8 cellular contexts compared by ENCODE assay signal in the genomic region with DNA sequence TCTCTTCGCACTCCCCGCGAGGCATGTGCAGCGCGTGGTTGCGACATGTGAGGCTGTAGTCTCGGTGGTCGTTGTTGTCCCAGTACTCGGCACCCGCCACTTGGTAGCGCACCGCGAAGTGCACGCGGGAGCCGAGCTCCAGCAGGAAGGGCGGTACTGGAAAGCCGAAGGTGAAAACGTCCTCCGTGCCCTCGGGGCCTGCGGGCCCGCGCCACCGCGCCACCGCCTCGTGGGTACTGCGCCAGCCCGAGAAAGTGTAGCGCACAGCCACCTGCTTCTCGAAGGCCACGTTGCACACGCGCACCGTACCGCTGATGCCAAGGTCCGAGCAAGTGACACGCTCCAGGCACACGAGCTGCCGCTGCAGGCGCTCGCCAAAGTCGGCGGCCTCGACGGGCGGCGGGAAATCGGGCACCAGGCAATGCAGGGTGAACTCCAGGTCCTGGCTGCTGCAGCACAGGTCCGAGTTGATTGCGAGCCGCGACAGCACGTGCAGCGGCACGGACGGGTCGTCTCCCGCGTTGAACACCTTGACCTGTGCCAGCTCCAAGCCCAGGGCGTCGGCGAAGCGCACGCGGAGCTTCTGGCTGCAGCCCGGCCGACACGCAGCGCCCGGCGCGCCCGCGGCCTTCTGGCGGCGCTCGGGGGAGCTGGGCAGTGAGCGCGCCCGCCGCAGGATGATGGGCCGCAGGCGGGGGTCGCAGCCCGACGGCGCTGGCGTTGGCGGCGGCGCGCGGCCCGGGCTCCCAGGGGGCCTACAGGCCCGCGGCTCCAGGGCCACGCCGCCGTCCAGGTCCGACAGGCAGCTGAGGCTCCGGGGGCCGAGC. TPM values are rescaled to one million over a fixed set of nuclear protein-coding genes. Genes with fewer than 3 reads are reported as not detected.
DNase-seq lines count a peak whose midpoint lies in the region; ATAC-seq, FAIRE-seq and TF ChIP-seq lines count a peak whose summit lies in the region.

No MANE protein-coding gene starts in this region.

- H3K9me3 Mint-ChIP-seq in CD4-positive, alpha-beta memory T cell = no peaks in the 10 kb centered on the region
- H3K9me3 Mint-ChIP-seq in activated naive CD8-positive, alpha-beta T cell treated with anti-CD3 and anti-CD28 coated beads, Interleukin-2, amount 50 U/mL, for 24 hours = no peaks in the 10 kb centered on the region

- H3K36me3 Mint-ChIP-seq in CD4-positive, alpha-beta memory T cell = peaks cover 9 to 31% of the 10 kb centered on the region in 2 donors
- H3K36me3 Mint-ChIP-seq in activated naive CD8-positive, alpha-beta T cell treated with anti-CD3 and anti-CD28 coated beads, Interleukin-2, amount 50 U/mL, for 24 hours (ENCODE audit: low read depth) = peaks cover 15% of the 10 kb centered on the region

- peaks cover 4% of the 10 kb centered on the region for H3F3A ChIP-seq in smooth muscle cell (ENCODE audit: low read depth)

- peaks cover 13% of the 10 kb centered on the region for H3K79me2 ChIP-seq in smooth muscle cell (ENCODE audit: low read depth)

- CTCF ChIA-PET in CD4-positive, alpha-beta memory T cell (lab: Charles Lee; ENCODE audit: partially characterized antibody) = interaction anchor here (1.3 to 8.4 kb wide), 8 partner anchors 9 to 324 kb away, joined by 3 to 120 read pairs (median 4); no protein-coding TSS in a partner anchor

- peak overlapping the region; percentile 87 for H3K27ac ChIP-seq in CD4-positive, alpha-beta memory T cell (ENCODE audit: low read depth, low read length)
- H3K27ac ChIP-seq in iPS-18a (ENCODE audit: low read length) = no peak overlapping the region
- H3K27ac ChIP-seq in smooth muscle cell (ENCODE audit: low read depth) = peak overlapping the region; percentile 91

- H3K27me3 ChIP-seq in CD4-positive, alpha-beta memory T cell (ENCODE audit: insufficient read depth, low read length) = no peaks in the 10 kb centered on the region
- H3K27me3 ChIP-seq in iPS-18a (ENCODE audit: control insufficient read depth, insufficient read depth, low read length) (peaks cover 41% of the 10 kb centered on the region), smooth muscle cell (ENCODE audit: low read depth) (no peaks in the 10 kb centered on the region)

- no peaks in the 10 kb centered on the region for H3K9me3 ChIP-seq in CD4-positive, alpha-beta memory T cell (ENCODE audit: control insufficient read depth in 1 of 2, low read length in 2 of 2)
- H3K9me3 ChIP-seq in iPS-18a (ENCODE audit: control insufficient read depth, low read depth, low read length) (no peaks in the 10 kb centered on the region), smooth muscle cell (replicated peaks; ENCODE audit: low read depth) (no peaks in the 10 kb centered on the region)

- peaks cover 21% of the 10 kb centered on the region for H4K20me1 ChIP-seq in smooth muscle cell (ENCODE audit: low read depth)

- peak in 2 of 5 donors; percentile 2 to 4 for DNase-seq in CD4-positive, alpha-beta memory T cell
- peak; percentile 6 for DNase-seq in activated naive CD8-positive, alpha-beta T cell treated with anti-CD3 and anti-CD28 coated beads, Interleukin-2, amount 50 U/mL, for 24 hours
- DNase-seq in smooth muscle cell (lab: John Stamatoyannopoulos, UW; ENCODE audit: unreplicated experiment) (no peak), DMS114 treated with DMSO at 0.1 percent for 48 hours (lab: John Stamatoyannopoulos, UW; ENCODE audit: unreplicated experiment) (no peak), GM19239 (ENCODE audit: insufficient read length, low spot score) (no peak), AG08396 (ENCODE audit: low spot score) (no peak)

- H3K4me1 Mint-ChIP-seq in CD4-positive, alpha-beta memory T cell = peaks cover 33 to 59% (median 46%) of the 10 kb centered on the region in 4 donors
- H3K4me1 Mint-ChIP-seq in activated naive CD8-positive, alpha-beta T cell treated with anti-CD3 and anti-CD28 coated beads, Interleukin-2, amount 50 U/mL, for 24 hours = peaks cover 30% of the 10 kb centered on the region

- no peak for FAIRE-seq in GM19239 (lab: Jason Lieb, UNC)

- H3K4me3 ChIP-seq in CD4-positive, alpha-beta memory T cell (ENCODE audit: low read length in 2 of 2) = peak overlapping the region in 1 of 2 donors; percentile 95
- peak overlapping the region; percentile 81 for H3K4me3 ChIP-seq in iPS-18a (ENCODE audit: low read length)
- H3K4me3 ChIP-seq in smooth muscle cell = peak overlapping the region; percentile 72

- H3K9ac ChIP-seq in iPS-18a (ENCODE audit: low read length) = no peak overlapping the region
- H3K9ac ChIP-seq in smooth muscle cell (ENCODE audit: low read depth) = no peak overlapping the region

- peaks cover 14% of the 10 kb centered on the region for H3K36me3 ChIP-seq in CD4-positive, alpha-beta memory T cell (ENCODE audit: insufficient read depth, low read length)
- H3K36me3 ChIP-seq in iPS-18a (ENCODE audit: control insufficient read depth, low read depth, low read length) (peaks cover 21% of the 10 kb centered on the region), smooth muscle cell (ENCODE audit: low read depth) (no peaks in the 10 kb centered on the region)

- peak overlapping the region; percentile 92 for H3K4me2 ChIP-seq in smooth muscle cell

- POLR2A ChIA-PET in CD4-positive, alpha-beta memory T cell (lab: Charles Lee; ENCODE audit: partially characterized antibody) = interaction anchor here (1.1 to 3.3 kb wide), 5 partner anchors 11 to 1289 kb away, joined by 4 to 39 read pairs (median 4); partner anchors contain the start of gene STX16

- H3K4me1 ChIP-seq in CD4-positive, alpha-beta memory T cell (ENCODE audit: insufficient read depth, low read length) = peaks cover 54% of the 10 kb centered on the region
- H3K4me1 ChIP-seq in iPS-18a (ENCODE audit: control insufficient read depth, low read depth, low read length) (peaks cover 7% of the 10 kb centered on the region), smooth muscle cell (ENCODE audit: low read depth) (peaks cover 8% of the 10 kb centered on the region)

- peak overlapping the region; percentile 79 to 99 (median 88) for H3K4me3 Mint-ChIP-seq in CD4-positive, alpha-beta memory T cell
- peak overlapping the region; percentile 96 for H3K4me3 Mint-ChIP-seq in activated naive CD8-positive, alpha-beta T cell treated with anti-CD3 and anti-CD28 coated beads, Interleukin-2, amount 50 U/mL, for 24 hours

- 51% methylated on average over 94 of the region's 104 CpGs for whole genome bisulfite sequencing in smooth muscle cell (ENCODE audit: low lambda C conversion rate)

- intact Hi-C loops in CD4-positive, alpha-beta memory T cell (cut with micrococcal nuclease) = no loop called here

- peak overlapping the region; percentile 99 for H2AFZ ChIP-seq in smooth muscle cell (ENCODE audit: low read depth)

- H3K27me3 Mint-ChIP-seq in CD4-positive, alpha-beta memory T cell = no peaks in the 10 kb centered on the region
- no peaks in the 10 kb centered on the region for H3K27me3 Mint-ChIP-seq in activated naive CD8-positive, alpha-beta T cell treated with anti-CD3 and anti-CD28 coated beads, Interleukin-2, amount 50 U/mL, for 24 hours

- ATAC-seq in HG02981 (IDR thresholded peaks at IDR 0.05; ENCODE audit: unreplicated experiment) = peak; percentile 24
- no peak for ATAC-seq in activated naive CD8-positive, alpha-beta T cell treated with anti-CD3 and anti-CD28 coated beads, Interleukin-2, amount 50 U/mL, for 24 hours

- peak overlapping the region in 6 of 7 donors; percentile 52 to 89 (median 81) for H3K27ac Mint-ChIP-seq in CD4-positive, alpha-beta memory T cell
- no peak overlapping the region for H3K27ac Mint-ChIP-seq in activated naive CD8-positive, alpha-beta T cell treated with anti-CD3 and anti-CD28 coated beads, Interleukin-2, amount 50 U/mL, for 24 hours

- no peak for TF ChIP-seq CTCF in smooth muscle cell (IDR thresholded peaks at IDR 0.05; ENCODE audit: borderline replicate concordance, insufficient read depth, poor library complexity, severe bottlenecking)

RNA-seq across cellular contexts. Expression of gene PPP1R3D, which starts 0.8 kb away (rescaled TPM):
- total RNA-seq in CD4-positive, alpha-beta memory T cell = 10 to 100 TPM; 13.2 to 15.0 TPM
- 1 to 10 TPM; 2.2 to 2.8 TPM for polyA plus RNA-seq in CD4-positive, alpha-beta memory T cell
- total RNA-seq in smooth muscle cell = 4.9 and 5.1 TPM in 2 replicates
- polyA plus RNA-seq in smooth muscle cell = 1.9 and 2.6 TPM in 2 replicates

RNA-seq across cellular contexts. Expression of gene FAM217B, which starts 0.9 kb away (rescaled TPM):
- 10 to 100 TPM; 43.7 to 44.1 TPM for total RNA-seq in CD4-positive, alpha-beta memory T cell
- polyA plus RNA-seq in CD4-positive, alpha-beta memory T cell = 10 to 100 TPM; 13.4 to 25.0 TPM
- 6.4 and 7.7 TPM in 2 replicates for total RNA-seq in smooth muscle cell
- polyA plus RNA-seq in smooth muscle cell = 14.2 and 14.8 TPM in 2 replicates

RNA-seq across cellular contexts. Expression of gene SYCP2, which starts 5.8 kb away (rescaled TPM):
- total RNA-seq in CD4-positive, alpha-beta memory T cell = 1 to 10 TPM; 4.0 to 5.4 TPM
- polyA plus RNA-seq in CD4-positive, alpha-beta memory T cell = 1 to 10 TPM in 1 of 2 donors, under 1 TPM in 1; 0.91 to 1.6 TPM
- total RNA-seq in smooth muscle cell = 0.49 and 0.54 TPM in 2 replicates
- polyA plus RNA-seq in smooth muscle cell = 0.37 and 0.42 TPM in 2 replicates

RNA-seq across cellular contexts. Expression of gene CDH26, which starts 19.0 kb away (rescaled TPM):
- total RNA-seq in CD4-positive, alpha-beta memory T cell = 1 to 10 TPM; 4.1 to 4.4 TPM
- polyA plus RNA-seq in CD4-positive, alpha-beta memory T cell = under 1 TPM in 1 of 2 donors, not detected in 1; 0.55 TPM
- total RNA-seq in smooth muscle cell = 1.2 TPM in 2 replicates
- 0.18 TPM in 1 of 2 replicates, not detected in the other for polyA plus RNA-seq in smooth muscle cell
